ENCODE assay signal across 1 cellular context in the genomic region with DNA sequence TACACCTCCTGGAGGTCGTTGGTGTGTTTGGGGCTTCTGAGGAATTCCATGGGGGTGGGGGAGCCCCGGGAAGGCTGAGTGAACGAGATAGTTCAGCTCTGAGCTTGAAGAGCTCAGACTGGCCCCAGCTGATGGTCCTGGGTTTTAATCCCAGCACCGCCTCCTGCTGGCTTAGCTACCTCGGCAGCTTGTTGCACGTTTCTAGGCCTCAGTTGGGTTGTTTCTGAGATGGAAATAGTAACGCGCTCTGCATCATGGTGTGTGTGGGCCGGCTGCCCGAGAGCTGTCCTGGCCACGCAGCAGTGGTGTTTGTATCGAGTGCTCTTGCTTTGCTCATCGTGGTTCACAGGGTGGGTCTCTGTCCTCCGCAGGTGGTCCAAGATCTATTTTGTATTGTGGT.
TF ChIP-seq lines count a peak whose summit lies in the region.

No MANE protein-coding gene starts in this region.

TF ChIP-seq in GM12878, 131 proteins besides CTCF, POLR2A, EP300 and RAD21 (continued from another document):
- TF ChIP-seq, protein P1, sequence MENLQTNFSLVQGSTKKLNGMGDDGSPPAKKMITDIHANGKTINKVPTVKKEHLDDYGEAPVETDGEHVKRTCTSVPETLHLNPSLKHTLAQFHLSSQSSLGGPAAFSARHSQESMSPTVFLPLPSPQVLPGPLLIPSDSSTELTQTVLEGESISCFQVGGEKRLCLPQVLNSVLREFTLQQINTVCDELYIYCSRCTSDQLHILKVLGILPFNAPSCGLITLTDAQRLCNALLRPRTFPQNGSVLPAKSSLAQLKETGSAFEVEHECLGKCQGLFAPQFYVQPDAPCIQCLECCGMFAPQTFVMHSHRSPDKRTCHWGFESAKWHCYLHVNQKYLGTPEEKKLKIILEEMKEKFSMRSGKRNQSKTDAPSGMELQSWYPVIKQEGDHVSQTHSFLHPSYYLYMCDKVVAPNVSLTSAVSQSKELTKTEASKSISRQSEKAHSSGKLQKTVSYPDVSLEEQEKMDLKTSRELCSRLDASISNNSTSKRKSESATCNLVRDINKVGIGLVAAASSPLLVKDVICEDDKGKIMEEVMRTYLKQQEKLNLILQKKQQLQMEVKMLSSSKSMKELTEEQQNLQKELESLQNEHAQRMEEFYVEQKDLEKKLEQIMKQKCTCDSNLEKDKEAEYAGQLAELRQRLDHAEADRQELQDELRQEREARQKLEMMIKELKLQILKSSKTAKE (IDR thresholded peaks at IDR 0.05; ENCODE audit: low read depth, poor library complexity, severe bottlenecking): no peak
- TF ChIP-seq EED (IDR thresholded peaks at IDR 0.05; ENCODE audit: low read depth) (no peak), KLF5 (IDR thresholded peaks at IDR 0.05; ENCODE audit: partially characterized antibody) (no peak), YY1 (IDR thresholded peaks at IDR 0.05; ENCODE audit: low read depth, low read length) (no peak), CHD4 (IDR thresholded peaks at IDR 0.05) (no peak), HDGF (IDR thresholded peaks at IDR 0.05) (no peak)
- TF ChIP-seq, protein P2, sequence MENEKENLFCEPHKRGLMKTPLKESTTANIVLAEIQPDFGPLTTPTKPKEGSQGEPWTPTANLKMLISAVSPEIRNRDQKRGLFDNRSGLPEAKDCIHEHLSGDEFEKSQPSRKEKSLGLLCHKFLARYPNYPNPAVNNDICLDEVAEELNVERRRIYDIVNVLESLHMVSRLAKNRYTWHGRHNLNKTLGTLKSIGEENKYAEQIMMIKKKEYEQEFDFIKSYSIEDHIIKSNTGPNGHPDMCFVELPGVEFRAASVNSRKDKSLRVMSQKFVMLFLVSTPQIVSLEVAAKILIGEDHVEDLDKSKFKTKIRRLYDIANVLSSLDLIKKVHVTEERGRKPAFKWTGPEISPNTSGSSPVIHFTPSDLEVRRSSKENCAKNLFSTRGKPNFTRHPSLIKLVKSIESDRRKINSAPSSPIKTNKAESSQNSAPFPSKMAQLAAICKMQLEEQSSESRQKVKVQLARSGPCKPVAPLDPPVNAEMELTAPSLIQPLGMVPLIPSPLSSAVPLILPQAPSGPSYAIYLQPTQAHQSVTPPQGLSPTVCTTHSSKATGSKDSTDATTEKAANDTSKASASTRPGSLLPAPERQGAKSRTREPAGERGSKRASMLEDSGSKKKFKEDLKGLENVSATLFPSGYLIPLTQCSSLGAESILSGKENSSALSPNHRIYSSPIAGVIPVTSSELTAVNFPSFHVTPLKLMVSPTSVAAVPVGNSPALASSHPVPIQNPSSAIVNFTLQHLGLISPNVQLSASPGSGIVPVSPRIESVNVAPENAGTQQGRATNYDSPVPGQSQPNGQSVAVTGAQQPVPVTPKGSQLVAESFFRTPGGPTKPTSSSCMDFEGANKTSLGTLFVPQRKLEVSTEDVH (IDR thresholded peaks at IDR 0.05; ENCODE audit: low read depth, partially characterized antibody): no peak
TF ChIP-seq in GM12878: peak in this region for 0.
